In genomic region chrX:15888062-15888461, GRCh38 we compare ENCODE assay signal across 30 cellular contexts.
"Had no signal": no experiment of that assay in that cellular context is flagged by ENCODE, and none has a peak within 500 bp of the region (broad histone marks: within the 10 kb centered on the region; RNA-seq: fewer than 3 reads in every experiment).

No MANE protein-coding gene starts in this region.

- H3K4me3 ChIP-seq: ascending aorta, gastroesophageal sphincter, suprapubic skin, tibial artery had no signal

- H3K27ac ChIP-seq: ascending aorta, brain microvascular endothelial cell, gastroesophageal sphincter, suprapubic skin, tibial artery, WERI-Rb-1 had no signal

- ATAC-seq: gastroesophageal sphincter; left colon; naive thymus-derived CD4-positive, alpha-beta T cell; right cardiac atrium had no signal

- H3K4me1 ChIP-seq: ascending aorta, gastroesophageal sphincter, suprapubic skin, tibial artery had no signal

- H3K36me3 Mint-ChIP-seq: activated naive CD4-positive, alpha-beta T cell treated with anti-CD3 and anti-CD28 coated beads, Interleukin-2, amount 10 ng/mL, durations not matched to agents 7 days and 5 days; immature natural killer cell; mesothelial cell of epicardium; naive thymus-derived CD4-positive, alpha-beta T cell had no signal

- DNase-seq: activated CD4-positive, alpha-beta memory T cell treated with anti-CD3 and anti-CD28 coated beads, Interleukin-2, amount 10 ng/mL, durations not matched to agents 7 days and 5 days; activated CD4-positive, alpha-beta T cell treated with anti-CD3 and anti-CD28 coated beads, Interleukin-2, amount 10 ng/mL, durations not matched to agents 7 days and 5 days; activated CD4-positive, CD25-positive, alpha-beta regulatory T cell treated with anti-CD3 and anti-CD28 coated beads, Interleukin-2, amount 50 U/mL, for 72 hours; activated CD8-positive, alpha-beta memory T cell treated with anti-CD3 and anti-CD28 coated beads, Interleukin-2, amount 50 U/mL, for 48 hours; activated gamma-delta T cell; activated naive CD4-positive, alpha-beta T cell treated with anti-CD3 and anti-CD28 coated beads, Interleukin-2, amount 10 ng/mL, durations not matched to agents 7 days and 5 days; activated naive CD8-positive, alpha-beta T cell treated with anti-CD3 and anti-CD28 coated beads, Interleukin-2, amount 10 ng/mL, durations not matched to agents 7 days and 5 days; activated T-cell treated with anti-CD3 and anti-CD28 coated beads, Interleukin-2, amount 50 U/mL, for 24 hours; brain microvascular endothelial cell; effector memory CD4-positive, alpha-beta T cell; hippocampal formation; immature natural killer cell; kidney; left colon; naive thymus-derived CD4-positive, alpha-beta T cell; nucleus accumbens; right cardiac atrium; stimulated activated CD4-positive, alpha-beta T cell treated with anti-CD3 and anti-CD28 coated beads, Interleukin-15, amount 100 ng/mL, for 24 hours; stimulated activated CD4-positive, alpha-beta T cell treated with anti-CD3 and anti-CD28 coated beads, Interleukin-2, amount 100 ng/mL, for 24 hours; stimulated activated naive CD4-positive, alpha-beta T cell; T-helper 9 cell; tibial artery; WERI-Rb-1 had no signal

- H3K9me3 ChIP-seq: ascending aorta, gastroesophageal sphincter, suprapubic skin, tibial artery had no signal

- H3K36me3 ChIP-seq: ascending aorta, brain microvascular endothelial cell, gastroesophageal sphincter, suprapubic skin, tibial artery, WERI-Rb-1 had no signal

- H3K4me3 Mint-ChIP-seq: activated CD4-positive, alpha-beta memory T cell treated with anti-CD3 and anti-CD28 coated beads, Interleukin-2, amount 10 ng/mL, durations not matched to agents 7 days and 5 days; activated CD4-positive, alpha-beta T cell treated with anti-CD3 and anti-CD28 coated beads, Interleukin-2, amount 10 ng/mL, durations not matched to agents 7 days and 5 days; activated naive CD4-positive, alpha-beta T cell treated with anti-CD3 and anti-CD28 coated beads, Interleukin-2, amount 10 ng/mL, durations not matched to agents 7 days and 5 days; activated naive CD8-positive, alpha-beta T cell treated with anti-CD3 and anti-CD28 coated beads, Interleukin-2, amount 10 ng/mL, durations not matched to agents 7 days and 5 days; activated T-cell treated with anti-CD3 and anti-CD28 coated beads, Interleukin-2, amount 50 U/mL, for 24 hours; central memory CD8-positive, alpha-beta T cell; immature natural killer cell; mesothelial cell of epicardium; naive thymus-derived CD4-positive, alpha-beta T cell; T-helper 1 cell treated with Interleukin-12 subunit alpha and Interleukin-12 subunit beta and Interleukin-4 antibody, amounts not matched to agents 30 μg/mL and 1 μg/mL, for 36 hours had no signal

- FAIRE-seq: endothelial cell of umbilical vein, kidney had no signal

- H3K27ac Mint-ChIP-seq: activated CD4-positive, alpha-beta memory T cell treated with anti-CD3 and anti-CD28 coated beads, Interleukin-2, amount 10 ng/mL, durations not matched to agents 7 days and 5 days; activated CD4-positive, alpha-beta T cell treated with anti-CD3 and anti-CD28 coated beads, Interleukin-2, amount 10 ng/mL, durations not matched to agents 7 days and 5 days; activated naive CD4-positive, alpha-beta T cell treated with anti-CD3 and anti-CD28 coated beads, Interleukin-2, amount 10 ng/mL, durations not matched to agents 7 days and 5 days; activated naive CD8-positive, alpha-beta T cell treated with anti-CD3 and anti-CD28 coated beads, Interleukin-2, amount 10 ng/mL, durations not matched to agents 7 days and 5 days; activated T-cell treated with anti-CD3 and anti-CD28 coated beads, Interleukin-2, amount 50 U/mL, for 24 hours; immature natural killer cell; mesothelial cell of epicardium; naive thymus-derived CD4-positive, alpha-beta T cell; T-helper 1 cell treated with Interleukin-12 subunit alpha and Interleukin-12 subunit beta and Interleukin-4 antibody, amounts not matched to agents 30 μg/mL and 1 μg/mL, for 36 hours had no signal

- H3K27me3 ChIP-seq: ascending aorta, brain microvascular endothelial cell, gastroesophageal sphincter, suprapubic skin, tibial artery had no signal

- H3K27me3 Mint-ChIP-seq: activated CD4-positive, alpha-beta memory T cell treated with anti-CD3 and anti-CD28 coated beads, Interleukin-2, amount 10 ng/mL, durations not matched to agents 7 days and 5 days; activated CD4-positive, alpha-beta T cell treated with anti-CD3 and anti-CD28 coated beads, Interleukin-2, amount 10 ng/mL, durations not matched to agents 7 days and 5 days; activated naive CD4-positive, alpha-beta T cell treated with anti-CD3 and anti-CD28 coated beads, Interleukin-2, amount 10 ng/mL, durations not matched to agents 7 days and 5 days; activated naive CD8-positive, alpha-beta T cell treated with anti-CD3 and anti-CD28 coated beads, Interleukin-2, amount 10 ng/mL, durations not matched to agents 7 days and 5 days had no signal

- H3K4me1 Mint-ChIP-seq: mesothelial cell of epicardium had no signal

- H3K9me3 Mint-ChIP-seq: activated CD4-positive, alpha-beta memory T cell treated with anti-CD3 and anti-CD28 coated beads, Interleukin-2, amount 10 ng/mL, durations not matched to agents 7 days and 5 days; activated CD4-positive, alpha-beta T cell treated with anti-CD3 and anti-CD28 coated beads, Interleukin-2, amount 10 ng/mL, durations not matched to agents 7 days and 5 days; activated naive CD4-positive, alpha-beta T cell treated with anti-CD3 and anti-CD28 coated beads, Interleukin-2, amount 10 ng/mL, durations not matched to agents 7 days and 5 days; activated naive CD8-positive, alpha-beta T cell treated with anti-CD3 and anti-CD28 coated beads, Interleukin-2, amount 10 ng/mL, durations not matched to agents 7 days and 5 days; activated T-cell treated with anti-CD3 and anti-CD28 coated beads, Interleukin-2, amount 50 U/mL, for 24 hours; central memory CD8-positive, alpha-beta T cell; immature natural killer cell; T-helper 1 cell treated with Interleukin-12 subunit alpha and Interleukin-12 subunit beta and Interleukin-4 antibody, amounts not matched to agents 30 μg/mL and 1 μg/mL, for 36 hours had no signal
